28 cellular contexts compared by ENCODE assay signal in the genomic region with DNA sequence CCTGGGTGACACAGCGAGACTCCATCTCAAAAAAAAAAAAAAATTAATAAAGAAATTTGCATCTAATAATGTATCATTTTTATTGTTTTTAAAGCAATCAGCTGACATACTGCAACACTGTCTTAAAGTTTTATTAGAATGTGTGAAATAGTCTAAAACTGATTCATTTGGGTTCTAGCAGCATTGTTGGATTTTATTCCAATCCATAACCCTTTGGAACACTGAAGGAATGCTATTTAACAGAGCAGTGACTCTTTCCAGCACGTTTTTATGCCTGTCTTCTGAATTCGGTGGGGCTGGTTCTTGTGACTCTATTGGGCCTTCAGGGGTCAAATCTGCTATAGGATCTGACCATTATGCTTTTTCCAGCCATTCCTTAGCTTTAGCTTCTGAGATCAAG. TPM values are rescaled to one million over a fixed set of nuclear protein-coding genes. Genes with fewer than 3 reads are reported as not detected.
"Had no signal": no experiment of that assay in that cellular context is flagged by ENCODE, and none has a peak within 500 bp of the region (broad histone marks: within the 10 kb centered on the region; RNA-seq: fewer than 3 reads in every experiment).

No MANE protein-coding gene starts in this region.

- H2AFZ ChIP-seq: neural progenitor cell, parathyroid adenoma had no signal

- H3K27ac ChIP-seq: adrenal gland, body of pancreas, cardiac muscle cell, foreskin keratinocyte, heart right ventricle, neural progenitor cell, parathyroid adenoma, psoas muscle, stomach, tibial artery, upper lobe of right lung had no signal

- H3K4me3 ChIP-seq: adrenal gland, body of pancreas, cardiac muscle cell, heart right ventricle, neural progenitor cell, psoas muscle, smooth muscle cell, stomach, tibial artery, upper lobe of right lung had no signal

- H3K9ac ChIP-seq: neural progenitor cell, parathyroid adenoma had no signal

- H3K27me3 ChIP-seq: adrenal gland, body of pancreas, cardiac muscle cell, foreskin keratinocyte, neural progenitor cell, stomach, tibial artery, upper lobe of right lung had no signal

- DNase-seq: activated B cell treated with CpG ODN at 0.5 μM for 24 hours; activated CD4-positive, alpha-beta T cell treated with anti-CD3 and anti-CD28 coated beads, Interleukin-2, amount 50 U/mL, for 1 hour; activated CD8-positive, alpha-beta T cell treated with anti-CD3 and anti-CD28 coated beads for 36 hours; activated effector memory CD4-positive, alpha-beta T cell treated with Interleukin-2 at 50 U/mL for 16 hours; activated naive CD4-positive, alpha-beta T cell treated with Interleukin-2 at 50 U/mL for 16 hours; adrenal gland; aorta; body of pancreas; foreskin keratinocyte; heart right ventricle; natural killer cell; occipital lobe; psoas muscle; stimulated activated CD4-positive, alpha-beta T cell treated with anti-CD3 and anti-CD28 coated beads, Interleukin-1b, Interleukin-23, amount 100 ng/mL, for 48 hours; stimulated activated naive B cell treated with anti-CD40 and anti-IgM and Interleukin-4, amounts not matched to agents 10 μg/mL and 1 μg/mL and 100 μg/mL, for 72 hours; stomach; tibial artery; upper lobe of right lung had no signal

- H3K27ac Mint-ChIP-seq: activated B cell treated with CpG ODN at 0.5 μM for 24 hours; activated CD8-positive, alpha-beta T cell treated with anti-CD3 and anti-CD28 coated beads for 36 hours; activated naive CD8-positive, alpha-beta T cell; natural killer cell; neural progenitor cell; stimulated activated naive B cell treated with anti-CD40 and anti-IgM and Interleukin-4, amounts not matched to agents 10 μg/mL and 1 μg/mL and 100 μg/mL, for 72 hours; T-helper 2 cell treated with Interferon-gamma antibody and Interleukin-4, amounts not matched to agents 5 μg/mL and 100 μg/mL, for 36 hours had no signal

- H3K79me2 ChIP-seq: parathyroid adenoma had no signal

- H3K9me3 ChIP-seq: upper lobe of right lung had no signal

- H3K36me3 ChIP-seq: adrenal gland, cardiac muscle cell, heart right ventricle, neural progenitor cell, stomach, tibial artery, upper lobe of right lung had no signal

- ATAC-seq: activated CD8-positive, alpha-beta T cell treated with anti-CD3 and anti-CD28 coated beads for 36 hours; body of pancreas; foreskin keratinocyte; heart right ventricle; natural killer cell; psoas muscle; upper lobe of right lung had no signal

- H3K4me3 Mint-ChIP-seq: activated B cell treated with CpG ODN at 0.5 μM for 24 hours; activated CD8-positive, alpha-beta T cell treated with anti-CD3 and anti-CD28 coated beads for 36 hours; activated naive CD8-positive, alpha-beta T cell; natural killer cell; neural progenitor cell; stimulated activated naive B cell treated with anti-CD40 and anti-IgM and Interleukin-4, amounts not matched to agents 10 μg/mL and 1 μg/mL and 100 μg/mL, for 72 hours; T-helper 2 cell treated with Interferon-gamma antibody and Interleukin-4, amounts not matched to agents 5 μg/mL and 100 μg/mL, for 36 hours had no signal

- H3K4me1 ChIP-seq: adrenal gland, body of pancreas, foreskin keratinocyte, heart right ventricle, parathyroid adenoma, psoas muscle, stomach, tibial artery, upper lobe of right lung had no signal

- H3K4me2 ChIP-seq: neural progenitor cell, smooth muscle cell had no signal

- H3K36me3 Mint-ChIP-seq: activated naive CD8-positive, alpha-beta T cell; neural progenitor cell had no signal

- H3K4me1 Mint-ChIP-seq: natural killer cell, neural progenitor cell had no signal

RNA-seq across cellular contexts. Expression of gene FMO1, which starts 47.5 kb away (rescaled TPM):
- total RNA-seq: activated CD8-positive, alpha-beta T cell treated with anti-CD3 and anti-CD28 coated beads for 36 hours; cardiac muscle cell; endothelial cell of umbilical vein; foreskin keratinocyte; glomerular endothelial cell; kidney epithelial cell; mononuclear cell; natural killer cell; smooth muscle cell had no signal
